ENCODE assay signal across 14 cellular contexts in the genomic region with DNA sequence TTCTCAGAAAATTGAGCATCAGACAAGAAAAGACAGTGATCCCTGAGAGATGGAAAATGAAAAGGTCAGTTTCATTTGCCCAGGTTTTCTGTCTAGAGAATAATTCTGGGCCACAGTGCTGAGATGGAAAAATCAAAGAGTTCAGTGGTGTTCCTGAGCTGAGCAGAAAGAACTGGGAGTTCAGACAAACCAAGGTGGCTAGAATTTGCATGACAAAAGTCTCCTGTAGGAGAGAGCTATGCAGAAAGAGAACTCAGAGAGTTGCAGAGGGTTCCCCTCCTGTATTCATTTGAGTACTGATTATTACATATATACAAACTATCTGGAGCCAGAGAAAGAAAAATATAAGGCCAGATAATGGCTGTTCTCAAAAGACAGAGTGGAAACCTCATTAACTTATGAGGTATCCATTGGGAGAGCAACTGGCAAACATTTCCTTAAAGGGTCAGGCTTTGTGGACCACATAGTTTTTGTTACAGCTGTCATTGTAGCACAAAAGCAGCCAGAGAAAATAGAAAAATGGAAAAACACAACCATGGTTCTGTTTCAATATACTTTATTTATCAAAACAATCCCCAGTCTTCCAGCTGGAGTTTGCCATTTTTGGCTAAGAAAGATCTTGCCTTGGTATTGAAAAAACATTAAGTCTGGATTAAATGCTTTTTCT.
DNase-seq lines count a peak whose midpoint lies in the region; FAIRE-seq and TF ChIP-seq lines count a peak whose summit lies in the region.
"Had no signal": no experiment of that assay in that cellular context is flagged by ENCODE, and none has a peak within 500 bp of the region (broad histone marks: within the 10 kb centered on the region; RNA-seq: fewer than 3 reads in every experiment).

No MANE protein-coding gene starts in this region.

- no peaks in the 10 kb centered on the region for H3K36me3 ChIP-seq in tibial artery

- H3K4me1 ChIP-seq in tibial artery: peaks cover 0 to 28% (median 3%) of the 10 kb centered on the region in 4 donors

- intact Hi-C loops in tibial artery (cut with DNase I; ENCODE audit: low total_unique reads) (no loop called here), cardiac septum (cut with DNase I) (no loop called here)

- peak; percentile 97 for FAIRE-seq in endometrium (lab: Jason Lieb, UNC)
- FAIRE-seq: H54, HTR-8/SVneo had no signal

- DNase-seq in NCI-H446 treated with DMSO at 0.1 percent for 48 hours (lab: John Stamatoyannopoulos, UW) (peak; percentile 59), left kidney (ENCODE audit: low read depth, low spot score) (peak; percentile 17), tibial artery (no peak), cardiac septum (ENCODE audit: low spot score) (no peak), NCI-H2171 (lab: John Stamatoyannopoulos, UW) (no peak), NCI-H1048 (lab: John Stamatoyannopoulos, UW) (no peak)
- DNase-seq: NCI-H187, NCI-H748 treated with DMSO at 0.1 percent for 48 hours, PC-3 had no signal

- peaks cover 0 to 23% (median 6%) of the 10 kb centered on the region in 3 donors for H3K9me3 ChIP-seq in tibial artery

- peak overlapping the region; percentile 65 to 66 for H3K27ac ChIP-seq in tibial artery
- H3K27ac ChIP-seq: C4-2B, RWPE1 had no signal

- no peaks in the 10 kb centered on the region for H3K27me3 ChIP-seq in tibial artery

- no peak overlapping the region for H3K4me3 ChIP-seq in tibial artery

- no peak for TF ChIP-seq CTCF in tibial artery (IDR thresholded peaks at IDR 0.05)

Comparison
In these comparisons a context has a peak if more than half of its experiments do, and no peak if none do; other contexts are left out.
1. DNase-seq: peak in NCI-H446 treated with DMSO at 0.1 percent for 48 hours (single experiment) and left kidney (single experiment); none in tibial artery (0 of 2), cardiac septum (single experiment), NCI-H2171 (single experiment) and NCI-H1048 (single experiment).